25 cellular contexts compared by ENCODE assay signal in genomic region chr2:174798801-174799200, GRCh38. TPM values are rescaled to one million over a fixed set of nuclear protein-coding genes. Genes with fewer than 3 reads are reported as not detected.
"Had no signal": no experiment of that assay in that cellular context is flagged by ENCODE, and none has a peak within 500 bp of the region (broad histone marks: within the 10 kb centered on the region; RNA-seq: fewer than 3 reads in every experiment).

No MANE protein-coding gene starts in this region.

- H3K9me3 Mint-ChIP-seq: activated B cell treated with CpG ODN at 0.5 μM for 24 hours; activated CD4-positive, alpha-beta T cell treated with anti-CD3 and anti-CD28 coated beads, Interleukin-2, amount 10 ng/mL, durations not matched to agents 24 days and 14 days; activated naive CD4-positive, alpha-beta T cell treated with anti-CD3 and anti-CD28 coated beads for 36 hours; activated T-helper 17 cell treated with anti-CD3 and anti-CD28 coated beads, Interleukin-2, amount 50 U/mL, for 72 hours; brain had no signal

- H3K36me3 ChIP-seq: Peyer's patch had no signal

- H3K4me3 Mint-ChIP-seq: activated B cell treated with CpG ODN at 0.5 μM for 24 hours; activated CD4-positive, alpha-beta T cell treated with anti-CD3 and anti-CD28 coated beads, Interleukin-2, amount 10 ng/mL, durations not matched to agents 24 days and 14 days; activated naive CD4-positive, alpha-beta T cell treated with anti-CD3 and anti-CD28 coated beads for 36 hours; activated naive CD8-positive, alpha-beta T cell; activated T-helper 17 cell treated with anti-CD3 and anti-CD28 coated beads, Interleukin-2, amount 50 U/mL, for 72 hours; brain; T-helper 17 cell had no signal

- H3K4me3 ChIP-seq: cardiac muscle cell, Peyer's patch had no signal

- H3K36me3 Mint-ChIP-seq: activated naive CD8-positive, alpha-beta T cell had no signal

- H3K27me3 ChIP-seq: cardiac muscle cell, Peyer's patch had no signal

- H3K27ac Mint-ChIP-seq: activated B cell treated with CpG ODN at 0.5 μM for 24 hours; activated CD4-positive, alpha-beta T cell treated with anti-CD3 and anti-CD28 coated beads, Interleukin-2, amount 10 ng/mL, durations not matched to agents 24 days and 14 days; activated naive CD4-positive, alpha-beta T cell treated with anti-CD3 and anti-CD28 coated beads for 36 hours; activated naive CD8-positive, alpha-beta T cell; T-helper 17 cell had no signal

- H3K27me3 Mint-ChIP-seq: activated CD4-positive, alpha-beta T cell treated with anti-CD3 and anti-CD28 coated beads, Interleukin-2, amount 10 ng/mL, durations not matched to agents 24 days and 14 days; activated naive CD8-positive, alpha-beta T cell; activated T-helper 17 cell treated with anti-CD3 and anti-CD28 coated beads, Interleukin-2, amount 50 U/mL, for 72 hours; brain; T-helper 17 cell had no signal

- H3K9me3 ChIP-seq: Peyer's patch had no signal

- H3K4me1 ChIP-seq: Peyer's patch had no signal

- H3K4me1 Mint-ChIP-seq: activated B cell treated with CpG ODN at 0.5 μM for 24 hours had no signal

- DNase-seq: activated B cell treated with CpG ODN at 0.5 μM for 24 hours; activated CD4-positive, alpha-beta T cell treated with anti-CD3 and anti-CD28 coated beads for 1 hour; activated CD4-positive, alpha-beta T cell treated with anti-CD3 and anti-CD28 coated beads, Interleukin-2, amount 10 ng/mL, durations not matched to agents 24 days and 14 days; activated CD4-positive, alpha-beta T cell treated with anti-CD3 and anti-CD28 coated beads, Interleukin-2, amount 50 U/mL, for 48 hours; activated CD8-positive, alpha-beta memory T cell treated with anti-CD3 and anti-CD28 coated beads for 24 hours; activated gamma-delta T cell; activated naive CD4-positive, alpha-beta T cell treated with anti-CD3 and anti-CD28 coated beads for 36 hours; activated T-cell treated with anti-CD3 and anti-CD28 coated beads, Interleukin-2, amount 50 U/mL, for 48 hours; amygdala; NCI-H1092; NCI-H1417; NCI-H1930; NCI-H2171; NCI-H2227 treated with DMSO at 0.1 percent for 48 hours; NCI-H526; Peyer's patch; SHP77; T-helper 17 cell; T-helper 9 cell had no signal

- H3K27ac ChIP-seq: cardiac muscle cell, Peyer's patch had no signal

RNA-seq across cellular contexts. Expression of gene CHRNA1, which starts 34.5 kb away (rescaled TPM):
- total RNA-seq: activated B cell treated with CpG ODN at 0.5 μM for 24 hours; activated CD4-positive, alpha-beta T cell treated with anti-CD3 and anti-CD28 coated beads, Interleukin-2, amount 10 ng/mL, durations not matched to agents 24 days and 14 days; activated naive CD4-positive, alpha-beta T cell treated with anti-CD3 and anti-CD28 coated beads for 36 hours; MCF 10A; NCI-H460; Peyer's patch had no signal
- polyA plus RNA-seq: cardiac muscle cell had no signal
